In genomic region chr20:38685853-38686473, GRCh38 we compare ENCODE assay signal across 1 cellular context.
TF ChIP-seq lines count a peak whose summit lies in the region.

No MANE protein-coding gene starts in this region.

TF ChIP-seq in HepG2, 621 proteins besides CTCF, POLR2A, EP300 and RAD21 (continued from another document and continues in another):
- TF ChIP-seq ZNF512B (CRISPR knock-in tag; IDR thresholded peaks at IDR 0.05; ENCODE audit: borderline replicate concordance) (no peak), PHF8 (CRISPR knock-in tag; IDR thresholded peaks at IDR 0.05) (no peak), NR2F2 (IDR thresholded peaks at IDR 0.05; ENCODE audit: borderline replicate concordance, low read depth) (no peak), HOXA9 (CRISPR knock-in tag; IDR thresholded peaks at IDR 0.05; ENCODE audit: borderline replicate concordance) (peak; percentile 88), HOXA5 (CRISPR knock-in tag; IDR thresholded peaks at IDR 0.05) (peak; percentile 98), FOXA3 (CRISPR knock-in tag; IDR thresholded peaks at IDR 0.05) (peak; percentile 64), ZNF660 (CRISPR knock-in tag; IDR thresholded peaks at IDR 0.05; ENCODE audit: borderline replicate concordance, low read depth) (0 out of 2 replicates have a peak, but pooled peaks have one; percentile 56), DRAP1 (CRISPR knock-in tag; IDR thresholded peaks at IDR 0.05) (peak; percentile 71), ZNF510 (CRISPR knock-in tag; IDR thresholded peaks at IDR 0.05; ENCODE audit: low read depth) (peak; percentile 91), ISL2 (CRISPR knock-in tag; IDR thresholded peaks at IDR 0.05) (peak; percentile 84), ZBTB7B (CRISPR knock-in tag; IDR thresholded peaks at IDR 0.05) (0 out of 2 replicates have a peak, but pooled peaks have one; percentile 46), RORA (CRISPR knock-in tag; IDR thresholded peaks at IDR 0.05) (no peak; the same call in 1 of the 2 replicates), ZNF800 (CRISPR knock-in tag; IDR thresholded peaks at IDR 0.05) (peak; percentile 89; the same call in 1 of the 2 replicates), ZNF280D (CRISPR knock-in tag; IDR thresholded peaks at IDR 0.05) (peak; percentile 89; the same call in 1 of the 2 replicates), REL (CRISPR knock-in tag; conservative IDR thresholded peaks at IDR 0.05) (0 out of 2 replicates have a peak, but pooled peaks have one; percentile 42), ZNF20 (CRISPR knock-in tag; IDR thresholded peaks at IDR 0.05) (peak; percentile 86; the same call in 1 of the 2 replicates), ZBTB20 (CRISPR knock-in tag; IDR thresholded peaks at IDR 0.05; ENCODE audit: borderline replicate concordance, low read depth) (peak; percentile 95; the same call in 1 of the 2 replicates), HBP1 (CRISPR knock-in tag; IDR thresholded peaks at IDR 0.05; ENCODE audit: low read depth) (peak; percentile 97), ZFYVE20 (CRISPR knock-in tag; IDR thresholded peaks at IDR 0.05; ENCODE audit: borderline replicate concordance, low read depth) (peak; percentile 96; the same call in 1 of the 2 replicates), ZNF784 (CRISPR knock-in tag; IDR thresholded peaks at IDR 0.05; ENCODE audit: borderline replicate concordance) (no peak), GATAD2A (CRISPR knock-in tag; IDR thresholded peaks at IDR 0.05) (peak; percentile 78), ZNF691 (CRISPR knock-in tag; IDR thresholded peaks at IDR 0.05; ENCODE audit: borderline replicate concordance, low read depth) (peak; percentile 79; the same call in 1 of the 2 replicates), STAG1 (CRISPR knock-in tag; IDR thresholded peaks at IDR 0.05) (peak; percentile 20; the same call in 1 of the 2 replicates), FOXP4 (CRISPR knock-in tag; IDR thresholded peaks at IDR 0.05) (peak; percentile 76), ZNF180 (CRISPR knock-in tag; IDR thresholded peaks at IDR 0.05; ENCODE audit: borderline replicate concordance, low read depth) (peak; percentile 74; the same call in 1 of the 2 replicates), KLF6 (CRISPR knock-in tag; IDR thresholded peaks at IDR 0.05) (peak; percentile 99), TBX2 (CRISPR knock-in tag; IDR thresholded peaks at IDR 0.05; ENCODE audit: borderline replicate concordance) (peak; percentile 37; the same call in 1 of the 2 replicates), ZNF746 (CRISPR knock-in tag; IDR thresholded peaks at IDR 0.05) (peak; percentile 61; the same call in 1 of the 2 replicates), ZNF7 (CRISPR knock-in tag; IDR thresholded peaks at IDR 0.05) (peak; percentile 66), ZNF142 (CRISPR knock-in tag; IDR thresholded peaks at IDR 0.05) (peak; percentile 94), ZNF550 (CRISPR knock-in tag; IDR thresholded peaks at IDR 0.05; ENCODE audit: borderline replicate concordance) (no peak), NCOR1 (IDR thresholded peaks at IDR 0.05; ENCODE audit: borderline replicate concordance, low read length) (no peak), ZNF577 (CRISPR knock-in tag; IDR thresholded peaks at IDR 0.05; ENCODE audit: borderline replicate concordance, low read depth) (0 out of 2 replicates have a peak, but pooled peaks have one; percentile 56), ZNF766 (CRISPR knock-in tag; IDR thresholded peaks at IDR 0.05; ENCODE audit: borderline replicate concordance) (peak; percentile 96), NBN (conservative IDR thresholded peaks at IDR 0.05) (no peak), MBNL3 (CRISPR knock-in tag; conservative IDR thresholded peaks at IDR 0.05) (no peak), SMARCE1 (IDR thresholded peaks at IDR 0.05; ENCODE audit: borderline replicate concordance) (no peak), NR2C2 (CRISPR knock-in tag; IDR thresholded peaks at IDR 0.05; ENCODE audit: borderline replicate concordance) (peak; percentile 37; the same call in 1 of the 2 replicates), ADNP (CRISPR knock-in tag; IDR thresholded peaks at IDR 0.05) (no peak), ZNF678 (CRISPR knock-in tag; IDR thresholded peaks at IDR 0.05) (0 out of 2 replicates have a peak, but pooled peaks have one; percentile 60), EEA1 (CRISPR knock-in tag; IDR thresholded peaks at IDR 0.05; ENCODE audit: borderline replicate concordance) (peak; percentile 62; the same call in 1 of the 2 replicates), ZNF761 (CRISPR knock-in tag; conservative IDR thresholded peaks at IDR 0.05) (no peak), PRPF4 (IDR thresholded peaks at IDR 0.05; ENCODE audit: low read depth, low read length, poor library complexity, severe bottlenecking) (no peak)
